In genomic region chr15:66503780-66504562, GRCh38 we compare ENCODE assay signal across 8 cellular contexts. TPM values are rescaled to one million over a fixed set of nuclear protein-coding genes. Genes with fewer than 3 reads are reported as not detected.
DNase-seq lines count a peak whose midpoint lies in the region; ATAC-seq and TF ChIP-seq lines count a peak whose summit lies in the region.

No MANE protein-coding gene starts in this region.

- H3K4ac ChIP-seq in mesenchymal stem cell (ENCODE audit: low read depth in 1 of 2, low read length in 2 of 2): peak overlapping the region in 1 of 2 experiments; percentile 86

- H3K79me1 ChIP-seq in mesenchymal stem cell (replicated peaks; ENCODE audit: low read length, poor library complexity, severe bottlenecking): no peaks in the 10 kb centered on the region

- H3K27me3 Mint-ChIP-seq in stimulated activated naive CD8-positive, alpha-beta T cell treated with anti-CD3 and anti-CD28 coated beads, Interleukin-15, Interleukin-2, amounts not matched to agents 100 ng/mL and 50 ng/mL, for 24 hours: no peaks in the 10 kb centered on the region

- H3K36me3 Mint-ChIP-seq in stimulated activated naive CD8-positive, alpha-beta T cell treated with anti-CD3 and anti-CD28 coated beads, Interleukin-15, Interleukin-2, amounts not matched to agents 100 ng/mL and 50 ng/mL, for 24 hours (ENCODE audit: low read depth): peaks cover 71% of the 10 kb centered on the region

- no peak for DNase-seq in stimulated activated naive CD8-positive, alpha-beta T cell treated with anti-CD3 and anti-CD28 coated beads, Interleukin-15, Interleukin-2, amounts not matched to agents 100 U/mL and 50 U/mL, for 24 hours
- DNase-seq in brain microvascular endothelial cell (no peak), mesenchymal stem cell (peak; percentile 6), aorta (no peak), kidney glomerular epithelial cell (lab: John Stamatoyannopoulos, UW) (no peak), SHP77 treated with DMSO at 0.1 percent for 48 hours (lab: John Stamatoyannopoulos, UW) (no peak)
- no peak for DNase-seq in stimulated activated CD4-positive, alpha-beta T cell treated with anti-CD3 and anti-CD28 coated beads, Interleukin-15, amount 100 ng/mL, for 24 hours

- H3K27me3 ChIP-seq in brain microvascular endothelial cell (replicated peaks): no peaks in the 10 kb centered on the region
- no peaks in the 10 kb centered on the region for H3K27me3 ChIP-seq in mesenchymal stem cell (ENCODE audit: control insufficient read depth in 1 of 2, insufficient read depth in 1 of 2, low read length in 2 of 2)
- H3K27me3 ChIP-seq in aorta (ENCODE audit: control insufficient read depth in 1 of 2, insufficient read depth in 2 of 2, low read length in 1 of 2): no peaks in the 10 kb centered on the region

- peak overlapping the region; percentile 97 for H3K9ac ChIP-seq in mesenchymal stem cell (ENCODE audit: low read length)

- in situ Hi-C loops in brain microvascular endothelial cell (cut with HindIII; ENCODE audit: low pct_ligation_motif_present, low sequenced_read_pairs): no loop called here

- H3K4me1 ChIP-seq in mesenchymal stem cell (ENCODE audit: control insufficient read depth, insufficient read depth, low read depth, low read length): peaks cover 3% of the 10 kb centered on the region
- peaks cover 0 to 6% of the 10 kb centered on the region in 2 donors for H3K4me1 ChIP-seq in aorta (ENCODE audit: control insufficient read depth in 1 of 2, insufficient read depth in 2 of 2, low read length in 2 of 2)

- ATAC-seq in stimulated activated naive CD8-positive, alpha-beta T cell treated with anti-CD3 and anti-CD28 coated beads, Interleukin-15, Interleukin-2, amounts not matched to agents 100 U/mL and 50 U/mL, for 24 hours: no peak
- ATAC-seq in aorta (ENCODE audit: low FRiP score): no peak

- H4K8ac ChIP-seq in mesenchymal stem cell (ENCODE audit: low read length): no peak overlapping the region

- H3K4me1 Mint-ChIP-seq in stimulated activated naive CD8-positive, alpha-beta T cell treated with anti-CD3 and anti-CD28 coated beads, Interleukin-15, Interleukin-2, amounts not matched to agents 100 ng/mL and 50 ng/mL, for 24 hours (ENCODE audit: low read depth): peaks cover 68% of the 10 kb centered on the region

- peak overlapping the region; percentile 93 for H3K4me3 Mint-ChIP-seq in stimulated activated naive CD8-positive, alpha-beta T cell treated with anti-CD3 and anti-CD28 coated beads, Interleukin-15, Interleukin-2, amounts not matched to agents 100 ng/mL and 50 ng/mL, for 24 hours

- H3K9me3 ChIP-seq in mesenchymal stem cell (ENCODE audit: control insufficient read depth, low read length): no peaks in the 10 kb centered on the region
- no peaks in the 10 kb centered on the region for H3K9me3 ChIP-seq in aorta (ENCODE audit: control insufficient read depth, low read length)

- H3K27ac ChIP-seq in brain microvascular endothelial cell (peak overlapping the region; percentile 96), mesenchymal stem cell (ENCODE audit: low read length, poor library complexity, severe bottlenecking) (peak overlapping the region; percentile 85), aorta (ENCODE audit: low read depth in 1 of 2, low read length in 2 of 2) (peak overlapping the region; percentile 59 to 77)

- H2BK120ac ChIP-seq in mesenchymal stem cell (ENCODE audit: low read depth, low read length): no peak overlapping the region

- TF ChIP-seq CTCF in brain microvascular endothelial cell (IDR thresholded peaks at IDR 0.05; ENCODE audit: low read depth, low read length, missing control alignments): no peak

- no peak overlapping the region for H2BK12ac ChIP-seq in mesenchymal stem cell (ENCODE audit: low read length in 2 of 2)

- H2AK5ac ChIP-seq in mesenchymal stem cell (ENCODE audit: low read length, severe bottlenecking): peak overlapping the region; percentile 69

- H3K14ac ChIP-seq in mesenchymal stem cell (ENCODE audit: low read length in 2 of 2): peak overlapping the region; percentile 23 to 86

- H3K36me3 ChIP-seq in brain microvascular endothelial cell (replicated peaks) (peaks cover 44% of the 10 kb centered on the region), mesenchymal stem cell (ENCODE audit: control insufficient read depth in 1 of 2, insufficient read depth in 2 of 2, low read depth in 1 of 2, low read length in 2 of 2) (peaks cover 15 to 44% of the 10 kb centered on the region in 2 experiments), aorta (ENCODE audit: control insufficient read depth in 1 of 2, insufficient read depth in 2 of 2, low read length in 1 of 2) (no peaks in the 10 kb centered on the region)

- intact Hi-C loops in aorta (cut with DNase I): no loop called here

- WGBS in mesenchymal stem cell: 1% methylated on average over 11 of the region's 12 CpGs
- whole genome bisulfite sequencing in aorta, 2 donors: 1% methylated on average over 12 of the region's 12 CpGs

- H3K9me3 Mint-ChIP-seq in stimulated activated naive CD8-positive, alpha-beta T cell treated with anti-CD3 and anti-CD28 coated beads, Interleukin-15, Interleukin-2, amounts not matched to agents 100 ng/mL and 50 ng/mL, for 24 hours: no peaks in the 10 kb centered on the region

- H2BK5ac ChIP-seq in mesenchymal stem cell (ENCODE audit: low read depth, low read length, poor library complexity, severe bottlenecking): no peak overlapping the region

- peak overlapping the region; percentile 68 for H3K4me3 ChIP-seq in brain microvascular endothelial cell (ENCODE audit: low read depth, low read length)
- H3K4me3 ChIP-seq in mesenchymal stem cell (ENCODE audit: insufficient read depth in 1 of 2, low read depth in 1 of 2, low read length in 2 of 2): peak overlapping the region; percentile 75 to 93
- peak overlapping the region; percentile 70 to 96 for H3K4me3 ChIP-seq in aorta (ENCODE audit: low read length in 2 of 2)

- no peak overlapping the region for H4K91ac ChIP-seq in mesenchymal stem cell (ENCODE audit: low read length)

- peak overlapping the region; percentile 99 for H3K27ac Mint-ChIP-seq in stimulated activated naive CD8-positive, alpha-beta T cell treated with anti-CD3 and anti-CD28 coated beads, Interleukin-15, Interleukin-2, amounts not matched to agents 100 ng/mL and 50 ng/mL, for 24 hours

- H3K4me2 ChIP-seq in mesenchymal stem cell (ENCODE audit: low read length, poor library complexity, severe bottlenecking): peak overlapping the region; percentile 89

- peak overlapping the region; percentile 81 to 92 for H3K18ac ChIP-seq in mesenchymal stem cell (ENCODE audit: low read depth in 1 of 2, low read length in 2 of 2)

- H2BK15ac ChIP-seq in mesenchymal stem cell (ENCODE audit: low read depth, poor library complexity, severe bottlenecking): no peak overlapping the region

- H3K23ac ChIP-seq in mesenchymal stem cell (ENCODE audit: low read length in 2 of 2): no peak overlapping the region

- H2AFZ ChIP-seq in mesenchymal stem cell (ENCODE audit: low read depth, low read length): no peak overlapping the region

RNA-seq across cellular contexts. Expression of gene RPL4, which starts 0.7 kb away (rescaled TPM):
- 2,488 TPM for polyA plus RNA-seq in mesenchymal stem cell (2013, experiment 1 of 2)
- polyA plus RNA-seq in mesenchymal stem cell (2013, experiment 2 of 2): 2,592 TPM
- total RNA-seq in aorta: 1,000 to 10,000 TPM; 1,651 to 1,680 TPM
- polyA plus RNA-seq in aorta: 1,000 to 10,000 TPM; 3,086 to 4,650 TPM

RNA-seq across cellular contexts. Expression of gene ZWILCH, which starts 1.2 kb away (rescaled TPM):
- polyA plus RNA-seq in mesenchymal stem cell (2013, experiment 1 of 2): 6.7 TPM
- polyA plus RNA-seq in mesenchymal stem cell (2013, experiment 2 of 2): 7.0 TPM
- 1 to 10 TPM; 5.8 to 6.6 TPM for total RNA-seq in aorta
- polyA plus RNA-seq in aorta: 1 to 10 TPM; 2.3 to 3.9 TPM

RNA-seq across cellular contexts. Expression of gene SNAPC5, which starts 6.4 kb away (rescaled TPM):
- 18.0 TPM for polyA plus RNA-seq in mesenchymal stem cell (2013, experiment 1 of 2)
- polyA plus RNA-seq in mesenchymal stem cell (2013, experiment 2 of 2): 18.2 TPM
- total RNA-seq in aorta: 10 to 100 TPM; 18.9 to 19.3 TPM
- 10 to 100 TPM; 25.0 to 60.1 TPM for polyA plus RNA-seq in aorta
